27 cellular contexts compared by ENCODE assay signal in genomic region chr1:244221961-244222360, GRCh38.
"Had no signal": no experiment of that assay in that cellular context is flagged by ENCODE, and none has a peak within 500 bp of the region (broad histone marks: within the 10 kb centered on the region; RNA-seq: fewer than 3 reads in every experiment).

No MANE protein-coding gene starts in this region.

- H3K27me3 Mint-ChIP-seq: stimulated activated naive CD8-positive, alpha-beta T cell treated with anti-CD3 and anti-CD28 coated beads, Interleukin-15, amount 100 ng/mL, for 72 hours had no signal

- H3K4me3 ChIP-seq: gastrocnemius medialis, pancreas, psoas muscle, skin epidermis, tibial artery had no signal

- H3K4me3 Mint-ChIP-seq: activated B cell treated with CpG ODN at 0.5 μM for 24 hours; activated naive CD4-positive, alpha-beta T cell treated with anti-CD3 and anti-CD28 coated beads, Interleukin-2, amount 10 ng/mL, durations not matched to agents 7 days and 5 days; activated T-cell treated with anti-CD3 and anti-CD28 coated beads, Interleukin-2, amount 50 U/mL, for 72 hours; natural killer cell; stimulated activated naive CD8-positive, alpha-beta T cell treated with anti-CD3 and anti-CD28 coated beads, Interleukin-15, amount 100 ng/mL, for 72 hours had no signal

- H3K9me3 ChIP-seq: gastrocnemius medialis, pancreas, psoas muscle, tibial artery had no signal

- FAIRE-seq: pancreas had no signal

- H3K27ac Mint-ChIP-seq: activated B cell treated with CpG ODN at 0.5 μM for 24 hours; activated naive CD4-positive, alpha-beta T cell treated with anti-CD3 and anti-CD28 coated beads, Interleukin-2, amount 10 ng/mL, durations not matched to agents 7 days and 5 days; activated T-cell treated with anti-CD3 and anti-CD28 coated beads, Interleukin-2, amount 50 U/mL, for 72 hours; natural killer cell; stimulated activated naive CD8-positive, alpha-beta T cell treated with anti-CD3 and anti-CD28 coated beads, Interleukin-15, amount 100 ng/mL, for 72 hours had no signal

- H3K4me1 ChIP-seq: gastrocnemius medialis, pancreas, psoas muscle, tibial artery had no signal

- H3K4me1 Mint-ChIP-seq: activated naive CD4-positive, alpha-beta T cell treated with anti-CD3 and anti-CD28 coated beads, Interleukin-2, amount 10 ng/mL, durations not matched to agents 7 days and 5 days; natural killer cell had no signal

- H3K27ac ChIP-seq: gastrocnemius medialis, pancreas, psoas muscle, skin epidermis, tibial artery had no signal

- DNase-seq: activated B cell treated with CpG ODN at 0.5 μM for 24 hours; activated CD4-positive, alpha-beta T cell treated with anti-CD3 and anti-CD28 coated beads for 4 hours; activated CD4-positive, alpha-beta T cell treated with anti-CD3 and anti-CD28 coated beads, Interleukin-2, amount 50 U/mL, for 48 hours; activated CD8-positive, alpha-beta memory T cell treated with anti-CD3 and anti-CD28 coated beads, Interleukin-2, amount 50 U/mL, for 48 hours; activated effector memory CD4-positive, alpha-beta T cell treated with Interleukin-2 at 50 U/mL for 16 hours; activated naive CD4-positive, alpha-beta T cell treated with anti-CD3 and anti-CD28 coated beads, Interleukin-2, amount 10 ng/mL, durations not matched to agents 7 days and 5 days; activated T-cell treated with anti-CD3 and anti-CD28 coated beads, Interleukin-2, amount 50 U/mL, for 72 hours; aorta; central memory CD4-positive, alpha-beta T cell; dermis blood vessel endothelial cell; effector CD8-positive, alpha-beta T cell; erythroblast; gastrocnemius medialis; hippocampal formation; left ventricle myocardium superior; mammary epithelial cell; midbrain; natural killer cell; pancreas; psoas muscle; right cardiac atrium; stimulated activated CD4-positive, alpha-beta T cell treated with anti-CD3 and anti-CD28 coated beads, Interleukin-1b, Interleukin-23, amount 100 ng/mL, for 48 hours; stimulated activated naive CD8-positive, alpha-beta T cell treated with anti-CD3 and anti-CD28 coated beads, Interleukin-15, amount 100 ng/mL, for 72 hours; T-helper 1 cell; T-helper 9 cell; tibial artery had no signal

- H3K9me3 Mint-ChIP-seq: activated B cell treated with CpG ODN at 0.5 μM for 24 hours; activated naive CD4-positive, alpha-beta T cell treated with anti-CD3 and anti-CD28 coated beads, Interleukin-2, amount 10 ng/mL, durations not matched to agents 7 days and 5 days; activated T-cell treated with anti-CD3 and anti-CD28 coated beads, Interleukin-2, amount 50 U/mL, for 72 hours; natural killer cell; stimulated activated naive CD8-positive, alpha-beta T cell treated with anti-CD3 and anti-CD28 coated beads, Interleukin-15, amount 100 ng/mL, for 72 hours had no signal

- H3K36me3 Mint-ChIP-seq: activated naive CD4-positive, alpha-beta T cell treated with anti-CD3 and anti-CD28 coated beads, Interleukin-2, amount 10 ng/mL, durations not matched to agents 7 days and 5 days; natural killer cell had no signal

- H3K27me3 ChIP-seq: gastrocnemius medialis, pancreas had no signal

- H3K36me3 ChIP-seq: gastrocnemius medialis, pancreas, tibial artery had no signal

- ATAC-seq: activated T-cell treated with anti-CD3 and anti-CD28 coated beads, Interleukin-2, amount 50 U/mL, for 72 hours; gastrocnemius medialis; left ventricle myocardium superior; natural killer cell; pancreas; psoas muscle; right cardiac atrium; stimulated activated naive CD8-positive, alpha-beta T cell treated with anti-CD3 and anti-CD28 coated beads, Interleukin-15, amount 100 ng/mL, for 72 hours had no signal
